1 cellular context compared by ENCODE assay signal in genomic region chr6:84836366-84836765, GRCh38.
TF ChIP-seq lines count a peak whose summit lies in the region.

No MANE protein-coding gene starts in this region.

TF ChIP-seq in GM12878, 131 proteins besides CTCF, POLR2A, EP300 and RAD21 (continued from another document):
- no peak for TF ChIP-seq TBL1XR1 (IDR thresholded peaks at IDR 0.05; ENCODE audit: low read depth, low read length)
